In genomic region chr1:210250665-210250997, GRCh38 we compare ENCODE assay signal across 1 cellular context.
TF ChIP-seq lines count a peak whose summit lies in the region.

No MANE protein-coding gene starts in this region.

TF ChIP-seq in HepG2, 621 proteins besides CTCF, POLR2A, EP300 and RAD21 (continued from another document):
- TF ChIP-seq PRDM10 (CRISPR knock-in tag; IDR thresholded peaks at IDR 0.05; ENCODE audit: low read depth) (no peak), TERF1 (CRISPR knock-in tag; IDR thresholded peaks at IDR 0.05) (no peak), ZXDC (CRISPR knock-in tag; IDR thresholded peaks at IDR 0.05) (no peak), ZBTB1 (CRISPR knock-in tag; IDR thresholded peaks at IDR 0.05; ENCODE audit: borderline replicate concordance) (no peak), HOXA3 (CRISPR knock-in tag; IDR thresholded peaks at IDR 0.05) (no peak), ZSCAN12 (CRISPR knock-in tag; IDR thresholded peaks at IDR 0.05) (no peak)
